Comparison of ENCODE assay signal across 1 cellular context in genomic region chr19:55549500-55550320, GRCh38.
TF ChIP-seq lines count a peak whose summit lies in the region.

No MANE protein-coding gene starts in this region.

TF ChIP-seq in HepG2, 621 proteins besides CTCF, POLR2A, EP300 and RAD21 (continued from another document and continues in another):
- TF ChIP-seq TFE3 (CRISPR knock-in tag; IDR thresholded peaks at IDR 0.05) (no peak), HMGXB4 (CRISPR knock-in tag; IDR thresholded peaks at IDR 0.05; ENCODE audit: borderline replicate concordance in 1 of 2, low read depth in 1 of 2) (0 out of 4 replicates have a peak, but pooled peaks of 1 of the 2 experiments have one; percentile 36), ZNF232 (CRISPR knock-in tag; IDR thresholded peaks at IDR 0.05; ENCODE audit: borderline replicate concordance) (no peak), KDM2A (CRISPR knock-in tag; IDR thresholded peaks at IDR 0.05; ENCODE audit: borderline replicate concordance, low read depth) (peak; percentile 64; the same call in 1 of the 2 replicates), SOX6 (IDR thresholded peaks at IDR 0.05) (no peak), SOX6 (CRISPR knock-in tag; IDR thresholded peaks at IDR 0.05) (peak; percentile 14; the same call in 1 of the 2 replicates), ZNF891 (CRISPR knock-in tag; IDR thresholded peaks at IDR 0.05) (no peak), AKNA (CRISPR knock-in tag; IDR thresholded peaks at IDR 0.05; ENCODE audit: borderline replicate concordance) (no peak), ZNF230 (CRISPR knock-in tag; IDR thresholded peaks at IDR 0.05) (0 out of 2 replicates have a peak, but pooled peaks have one; percentile 58), HNF1B (CRISPR knock-in tag; IDR thresholded peaks at IDR 0.05) (no peak), ZNF253 (CRISPR knock-in tag; IDR thresholded peaks at IDR 0.05; ENCODE audit: borderline replicate concordance) (no peak), FIP1L1 (IDR thresholded peaks at IDR 0.05; ENCODE audit: borderline replicate concordance, insufficient read depth, low read depth, low read length) (no peak), TRIM24 (CRISPR knock-in tag; IDR thresholded peaks at IDR 0.05) (no peak), ZSCAN21 (CRISPR knock-in tag; IDR thresholded peaks at IDR 0.05; ENCODE audit: borderline replicate concordance) (no peak), STAG1 (CRISPR knock-in tag; IDR thresholded peaks at IDR 0.05) (0 out of 2 replicates have a peak, but pooled peaks have one; percentile 7), JUN (CRISPR knock-in tag; IDR thresholded peaks at IDR 0.05) (no peak), FOXJ3 (CRISPR knock-in tag; IDR thresholded peaks at IDR 0.05; ENCODE audit: borderline replicate concordance) (no peak), ADNP (CRISPR knock-in tag; IDR thresholded peaks at IDR 0.05) (no peak), ARID4A (CRISPR knock-in tag; IDR thresholded peaks at IDR 0.05; ENCODE audit: borderline replicate concordance) (peak; percentile 37; the same call in 1 of the 2 replicates), ZNF34 (CRISPR knock-in tag; IDR thresholded peaks at IDR 0.05; ENCODE audit: borderline replicate concordance) (no peak), KAT2B (IDR thresholded peaks at IDR 0.05; ENCODE audit: borderline replicate concordance, low read depth, low read length) (no peak), NR0B2 (CRISPR knock-in tag; IDR thresholded peaks at IDR 0.05) (no peak), ZNF614 (CRISPR knock-in tag; IDR thresholded peaks at IDR 0.05; ENCODE audit: borderline replicate concordance) (peak; percentile 17; the same call in 1 of the 2 replicates), HNRNPUL1 (IDR thresholded peaks at IDR 0.05; ENCODE audit: low read depth, low read length) (no peak), ZKSCAN1 (IDR thresholded peaks at IDR 0.05; ENCODE audit: low read length) (no peak), ZNF710 (CRISPR knock-in tag; IDR thresholded peaks at IDR 0.05; ENCODE audit: borderline replicate concordance) (peak; percentile 27; the same call in 1 of the 2 replicates), GATA4 (IDR thresholded peaks at IDR 0.05; ENCODE audit: borderline replicate concordance, low read depth) (no peak), ZNF256 (CRISPR knock-in tag; conservative IDR thresholded peaks at IDR 0.05) (no peak), MYNN (CRISPR knock-in tag; IDR thresholded peaks at IDR 0.05; ENCODE audit: low read depth) (no peak), HNF4A (CRISPR knock-in tag; IDR thresholded peaks at IDR 0.05) (0 out of 2 replicates have a peak, but pooled peaks have one; percentile 4), ZNF781 (CRISPR knock-in tag; IDR thresholded peaks at IDR 0.05; ENCODE audit: borderline replicate concordance, not compliant biosample characterization) (no peak), FLYWCH1 (CRISPR knock-in tag; IDR thresholded peaks at IDR 0.05) (no peak), ZNF263 (CRISPR knock-in tag; IDR thresholded peaks at IDR 0.05) (0 out of 2 replicates have a peak, but pooled peaks have one; percentile 50), ZHX2 (IDR thresholded peaks at IDR 0.05; ENCODE audit: low read depth) (no peak), ZHX2 (CRISPR knock-in tag; IDR thresholded peaks at IDR 0.05; ENCODE audit: borderline replicate concordance) (no peak)
